Comparison of ENCODE assay signal across 13 cellular contexts in genomic region chr7:22696672-22697071, GRCh38. TPM values are rescaled to one million over a fixed set of nuclear protein-coding genes. Genes with fewer than 3 reads are reported as not detected.
DNase-seq lines count a peak whose midpoint lies in the region; ATAC-seq and TF ChIP-seq lines count a peak whose summit lies in the region.
"Had no signal": no experiment of that assay in that cellular context is flagged by ENCODE, and none has a peak within 500 bp of the region (broad histone marks: within the 10 kb centered on the region; RNA-seq: fewer than 3 reads in every experiment).

No MANE protein-coding gene starts in this region.

- no peaks in the 10 kb centered on the region for H3K27me3 Mint-ChIP-seq in stimulated activated memory B cell treated with anti-CD40 and anti-IgM and Interleukin-4, amounts not matched to agents 10 μg/mL and 1 μg/mL and 100 μg/mL, for 72 hours

- peak overlapping the region; percentile 90 for H3K27ac Mint-ChIP-seq in stimulated activated memory B cell treated with anti-CD40 and anti-IgM and Interleukin-4, amounts not matched to agents 10 μg/mL and 1 μg/mL and 100 μg/mL, for 72 hours

- no peak overlapping the region for H3K27ac ChIP-seq in right cardiac atrium (ENCODE audit: low read length)
- no peak overlapping the region for H3K27ac ChIP-seq in Karpas-422 (ENCODE audit: low read length)
- H3K27ac ChIP-seq: transverse colon had no signal

- no peak overlapping the region for H3K4me2 ChIP-seq in Karpas-422 (ENCODE audit: low read depth, low read length, poor library complexity, severe bottlenecking)

- WGBS in right cardiac atrium: 57% methylated on average over 3 of the region's 3 CpGs

- no peak overlapping the region for H2AFZ ChIP-seq in Karpas-422 (ENCODE audit: low read length)

- DNase-seq in right cardiac atrium (no peak), Right ventricle myocardium inferior (ENCODE audit: missing footprints) (no peak), NCI-H226 (peak; percentile 75), cardiac fibroblast (ENCODE audit: low read depth in 2 of 2) (peak; percentile 40 to 46), T1000 (lab: John Stamatoyannopoulos, UW) (no peak), Karpas-422 (no peak), HEK293T (ENCODE audit: extremely low spot score) (no peak)
- DNase-seq: aorta; CD4-positive, CD25-positive, alpha-beta regulatory T cell; midbrain; NCI-H526; transverse colon had no signal

- peaks cover 12% of the 10 kb centered on the region for H3K36me3 Mint-ChIP-seq in stimulated activated memory B cell treated with anti-CD40 and anti-IgM and Interleukin-4, amounts not matched to agents 10 μg/mL and 1 μg/mL and 100 μg/mL, for 72 hours
- H3K36me3 Mint-ChIP-seq: CD4-positive, CD25-positive, alpha-beta regulatory T cell had no signal

- CTCF ChIA-PET in HEK293T (lab: Yijun Ruan, JAX): interaction anchor here (1.0 kb wide), 1 partner anchor 86 kb away, joined by 3 read pairs; no protein-coding TSS in a partner anchor

- H3K9me3 ChIP-seq in right cardiac atrium (ENCODE audit: control insufficient read depth, low read length) (no peaks in the 10 kb centered on the region), Karpas-422 (ENCODE audit: low read length) (no peaks in the 10 kb centered on the region)
- H3K9me3 ChIP-seq: transverse colon had no signal

- no peaks in the 10 kb centered on the region for H4K20me1 ChIP-seq in Karpas-422 (ENCODE audit: insufficient read depth, low read depth, low read length)

- H3K36me3 ChIP-seq in Karpas-422 (ENCODE audit: insufficient read depth, low read length): no peaks in the 10 kb centered on the region
- H3K36me3 ChIP-seq: transverse colon had no signal

- no peak for TF ChIP-seq CTCF in cardiac fibroblast (IDR thresholded peaks at IDR 0.05; ENCODE audit: low read depth, low read length)

- H3K9me2 ChIP-seq in Karpas-422 (replicated peaks; ENCODE audit: insufficient read depth, low read length): no peaks in the 10 kb centered on the region

- ATAC-seq in right cardiac atrium: peak; percentile 56 to 62
- ATAC-seq in Right ventricle myocardium inferior: no peak
- peak; percentile 54 for ATAC-seq in stimulated activated memory B cell treated with anti-CD40 and anti-IgM and Interleukin-4, amounts not matched to agents 10 μg/mL and 1 μg/mL and 100 μg/mL, for 72 hours

- H3K4me1 Mint-ChIP-seq in stimulated activated memory B cell treated with anti-CD40 and anti-IgM and Interleukin-4, amounts not matched to agents 10 μg/mL and 1 μg/mL and 100 μg/mL, for 72 hours: peaks cover 70% of the 10 kb centered on the region

- peaks cover 4% of the 10 kb centered on the region for H3K9me3 Mint-ChIP-seq in stimulated activated memory B cell treated with anti-CD40 and anti-IgM and Interleukin-4, amounts not matched to agents 10 μg/mL and 1 μg/mL and 100 μg/mL, for 72 hours
- H3K9me3 Mint-ChIP-seq: CD4-positive, CD25-positive, alpha-beta regulatory T cell had no signal

- no peak overlapping the region for H3K9ac ChIP-seq in Karpas-422 (ENCODE audit: low read length)

- H3K27me3 ChIP-seq in right cardiac atrium (ENCODE audit: control insufficient read depth, insufficient read depth): no peaks in the 10 kb centered on the region
- H3K27me3 ChIP-seq in Karpas-422 (ENCODE audit: low read length): no peaks in the 10 kb centered on the region
- H3K27me3 ChIP-seq: transverse colon had no signal

- intact Hi-C loops in right cardiac atrium (cut with DNase I) (no loop called here), Right ventricle myocardium inferior (cut with DNase I) (no loop called here)

- H3K79me2 ChIP-seq in Karpas-422 (ENCODE audit: low read length): no peaks in the 10 kb centered on the region

- peaks cover 1% of the 10 kb centered on the region for H3K4me1 ChIP-seq in right cardiac atrium (ENCODE audit: control insufficient read depth, insufficient read depth, low read length)
- peaks cover 9% of the 10 kb centered on the region for H3K4me1 ChIP-seq in Karpas-422 (ENCODE audit: low read length)

- H3K4me3 Mint-ChIP-seq in stimulated activated memory B cell treated with anti-CD40 and anti-IgM and Interleukin-4, amounts not matched to agents 10 μg/mL and 1 μg/mL and 100 μg/mL, for 72 hours: peak overlapping the region; percentile 26
- H3K4me3 Mint-ChIP-seq: CD4-positive, CD25-positive, alpha-beta regulatory T cell had no signal

- POLR2A ChIA-PET in HEK293T (lab: Yijun Ruan, JAX): no interaction called here

- H3K4me3 ChIP-seq in right cardiac atrium (ENCODE audit: low read length) (no peak overlapping the region), cardiac fibroblast (replicated peaks in 1 of 2; ENCODE audit: low read depth in 2 of 2, low read length in 2 of 2) (no peak overlapping the region), Karpas-422 (ENCODE audit: low read length) (no peak overlapping the region)
- H3K4me3 ChIP-seq: transverse colon had no signal

TF ChIP-seq in HEK293T, 16 proteins besides CTCF, POLR2A, EP300 and RAD21:
- no peak for TF ChIP-seq BHLHE40 (IDR thresholded peaks at IDR 0.05; ENCODE audit: borderline replicate concordance)
- TF ChIP-seq L3MBTL2 (conservative IDR thresholded peaks at IDR 0.05): no peak
- TF ChIP-seq ARNT (IDR thresholded peaks at IDR 0.05): no peak
- TF ChIP-seq ZNF384 (IDR thresholded peaks at IDR 0.05): no peak
- no peak for TF ChIP-seq TARDBP (IDR thresholded peaks at IDR 0.05)
- TF ChIP-seq FOXM1 (IDR thresholded peaks at IDR 0.05; ENCODE audit: borderline replicate concordance): no peak

RNA-seq across cellular contexts. Expression of gene IL6, which starts 30.3 kb away (rescaled TPM):
- total RNA-seq in right cardiac atrium (10 to 100 TPM in 1 of 4 donors, 1 to 10 TPM in 1, under 1 TPM in 2; 0.43 to 10.9 (median 1.1) TPM), Right ventricle myocardium inferior (0.60 TPM)
- 17.2 TPM for polyA plus RNA-seq in right cardiac atrium
- total RNA-seq in Karpas-422 (2014; rRNA removed; shearing (Covaris generic); ENCODE audit: low replicate concordance): 0.25 TPM in 1 of 2 replicates, not detected in the other
- total RNA-seq: CD4-positive, CD25-positive, alpha-beta regulatory T cell had no signal
- polyA plus RNA-seq: CD4-positive, CD25-positive, alpha-beta regulatory T cell had no signal

Comparison
In these comparisons a context has a peak if more than half of its experiments do, and no peak if none do; other contexts are left out.
1. DNase-seq: peak in NCI-H226 (single experiment) and cardiac fibroblast (2 of 2); none in right cardiac atrium (0 of 3), Right ventricle myocardium inferior (single experiment), T1000 (single experiment), Karpas-422 (single experiment) and HEK293T (single experiment).